Comparison of ENCODE assay signal across 8 cellular contexts in the genomic region with DNA sequence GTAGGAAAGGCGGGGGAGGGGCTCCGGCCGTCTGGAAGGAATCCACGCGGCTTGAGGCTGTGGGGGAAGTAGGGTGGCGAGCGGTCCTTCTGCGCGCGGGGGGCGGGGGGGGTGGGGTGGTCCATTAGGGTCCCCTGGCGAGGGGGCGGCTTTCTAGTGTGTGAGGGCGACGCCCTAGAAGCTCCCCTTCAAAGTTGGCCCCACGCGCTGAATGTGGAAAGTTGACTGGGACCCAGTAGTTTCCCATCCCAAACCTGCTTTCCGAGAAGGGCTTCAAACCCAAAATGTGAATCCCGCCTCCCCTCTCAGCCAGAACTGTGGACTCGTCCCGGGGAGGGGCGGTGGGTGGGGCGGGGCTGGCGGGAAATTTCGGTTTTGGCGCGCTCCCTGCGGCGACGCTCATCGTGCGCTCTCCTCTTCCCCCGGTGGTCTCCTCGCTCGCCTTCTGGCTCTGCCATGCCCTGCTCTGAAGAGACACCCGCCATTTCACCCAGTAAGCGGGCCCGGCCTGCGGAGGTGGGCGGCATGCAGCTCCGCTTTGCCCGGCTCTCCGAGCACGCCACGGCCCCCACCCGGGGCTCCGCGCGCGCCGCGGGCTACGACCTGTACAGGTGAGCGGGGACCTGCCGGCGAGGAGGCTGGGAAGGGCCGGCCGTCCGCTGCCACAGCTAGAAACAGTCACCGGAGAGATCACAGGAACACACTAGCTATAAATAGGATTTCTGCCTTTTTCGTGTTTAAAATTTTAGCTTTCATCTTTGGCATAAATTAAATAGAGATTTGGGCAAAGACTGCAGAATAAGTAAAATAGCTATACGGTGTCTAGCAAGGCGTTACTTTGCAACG. TPM values are rescaled to one million over a fixed set of nuclear protein-coding genes. Genes with fewer than 3 reads are reported as not detected.
DNase-seq lines count a peak whose midpoint lies in the region; ATAC-seq and TF ChIP-seq lines count a peak whose summit lies in the region.

No MANE protein-coding gene starts in this region.

- peak; percentile 14 for ATAC-seq in GM18520 (IDR thresholded peaks at IDR 0.05; ENCODE audit: unreplicated experiment)
- peak; percentile 14 for ATAC-seq in HG03060 (IDR thresholded peaks at IDR 0.05; ENCODE audit: low read depth, unreplicated experiment)
- ATAC-seq in right lobe of liver: peak; percentile 77 to 81 (median 78)

- no peaks in the 10 kb centered on the region for H3K9me3 Mint-ChIP-seq in dendritic cell treated with granulocyte-macrophage colony-stimulating factor and Interleukin-4, amounts not matched to agents 40 ng/mL and 50 ng/mL, for 4 days

- peaks cover 0 to 10% (median 6%) of the 10 kb centered on the region in 4 donors for H3K4me1 ChIP-seq in right lobe of liver

- in situ Hi-C loops in ACHN (cut with HindIII; ENCODE audit: low pct_ligation_motif_present, low pct_unique_long_range_greater_than_20kb, low sequenced_read_pairs): no loop called here

- H3K27ac ChIP-seq in right lobe of liver: peak overlapping the region; percentile 64 to 96 (median 87)

- H3K4me3 ChIP-seq in right lobe of liver: peak overlapping the region; percentile 76 to 95 (median 92)

- no peak for TF ChIP-seq CTCF in right lobe of liver (IDR thresholded peaks at IDR 0.05)

- DNase-seq in ACHN: peak; percentile 38
- DNase-seq in NCI-H2227 treated with DMSO at 0.1 percent for 48 hours (lab: John Stamatoyannopoulos, UW): peak; percentile 76
- peak; percentile 70 to 73 for DNase-seq in activated CD4-positive, alpha-beta T cell treated with anti-CD3 and anti-CD28 coated beads for 4 hours
- DNase-seq in right lobe of liver: peak; percentile 68 to 75 (median 68)
- peak; percentile 55 to 78 (median 61) for DNase-seq in stimulated activated CD4-positive, alpha-beta T cell treated with anti-CD3 and anti-CD28 coated beads, TNF-alpha, amount 100 ng/mL, for 24 hours (ENCODE audit: low read depth in 3 of 3)

- peak overlapping the region; percentile 90 for H3K4me3 Mint-ChIP-seq in dendritic cell treated with granulocyte-macrophage colony-stimulating factor and Interleukin-4, amounts not matched to agents 40 ng/mL and 50 ng/mL, for 4 days

- 1% methylated on average over 19 of the region's 64 CpGs for WGBS in right lobe of liver (ENCODE audit: insufficient coverage, low coverage, low lambda C conversion rate, missing lambda C conversion rate)

- no peaks in the 10 kb centered on the region for H3K9me3 ChIP-seq in right lobe of liver

- peaks cover 13% of the 10 kb centered on the region for H3K4me1 Mint-ChIP-seq in dendritic cell treated with granulocyte-macrophage colony-stimulating factor and Interleukin-4, amounts not matched to agents 40 ng/mL and 50 ng/mL, for 4 days (ENCODE audit: low read depth)

- no peaks in the 10 kb centered on the region for H3K27me3 ChIP-seq in right lobe of liver

- peak overlapping the region; percentile 98 for H3K27ac Mint-ChIP-seq in dendritic cell treated with granulocyte-macrophage colony-stimulating factor and Interleukin-4, amounts not matched to agents 40 ng/mL and 50 ng/mL, for 4 days

- intact Hi-C loops in dendritic cell treated with granulocyte-macrophage colony-stimulating factor and Interleukin-4, amounts not matched to agents 40 ng/mL and 50 ng/mL, for 4 days (cut with micrococcal nuclease): no loop called here
- intact Hi-C loops in right lobe of liver (cut with DNase I): no loop called here

- H3K27me3 Mint-ChIP-seq in dendritic cell treated with granulocyte-macrophage colony-stimulating factor and Interleukin-4, amounts not matched to agents 40 ng/mL and 50 ng/mL, for 4 days: no peaks in the 10 kb centered on the region

- no peak for TF ChIP-seq POLR2A in right lobe of liver (IDR thresholded peaks at IDR 0.05)

- peaks cover 0 to 14% (median 0%) of the 10 kb centered on the region in 4 donors for H3K36me3 ChIP-seq in right lobe of liver

- H3K36me3 Mint-ChIP-seq in dendritic cell treated with granulocyte-macrophage colony-stimulating factor and Interleukin-4, amounts not matched to agents 40 ng/mL and 50 ng/mL, for 4 days (ENCODE audit: low read depth): peaks cover 36% of the 10 kb centered on the region

RNA-seq across cellular contexts. Expression of a gene that starts 0.8 kb away (rescaled TPM):
- 10 to 100 TPM; 20.6 to 39.6 (median 34.2) TPM for total RNA-seq in right lobe of liver

Comparison
In these comparisons a context has a peak if more than half of its experiments do, and no peak if none do; other contexts are left out.
1. Peak in every context shown above with its lines: DNase-seq, ATAC-seq, H3K4me3 ChIP-seq and H3K27ac ChIP-seq.
2. ATAC-seq: peak in every context shown above with its lines; median percentile 78 in right lobe of liver; 14 in GM18520; 14 in HG03060.